ENCODE assay signal across 8 cellular contexts in the genomic region with DNA sequence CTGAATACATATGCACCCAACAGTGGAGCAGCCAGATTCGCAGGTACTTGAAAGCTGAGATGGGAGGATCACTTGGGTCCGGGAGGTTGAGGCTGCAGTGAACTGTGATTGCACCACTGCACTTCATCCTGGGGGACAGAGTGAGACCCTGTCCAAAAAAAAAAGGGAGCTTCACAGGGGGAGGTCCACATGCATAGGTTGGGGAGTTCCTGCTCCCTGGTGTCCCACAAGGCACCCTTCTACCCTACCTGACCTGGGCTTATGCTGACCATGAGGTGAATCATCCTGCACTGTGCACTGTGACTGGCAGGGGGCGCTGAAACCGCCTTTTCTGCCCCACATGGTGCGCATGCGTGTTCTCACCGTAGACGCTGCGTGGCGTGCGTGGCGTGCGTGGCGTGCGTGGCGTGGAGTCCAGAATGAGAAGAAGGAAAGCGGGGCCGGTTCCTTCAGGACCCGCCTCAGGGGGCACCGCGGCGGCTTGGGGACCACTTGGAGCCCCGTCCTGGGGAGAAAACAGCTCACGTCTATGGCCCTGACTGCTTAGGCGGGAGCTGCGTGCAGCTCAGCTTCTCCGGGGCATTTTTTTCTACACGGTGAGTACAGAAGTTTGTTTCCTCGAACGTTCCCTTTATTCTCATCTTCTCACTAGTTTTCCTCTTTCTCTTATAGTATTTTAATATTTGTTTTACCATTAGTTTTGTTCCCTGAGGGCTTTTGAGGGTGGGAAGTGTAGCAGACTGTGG.
A peak's percentile ranks its signal among the peaks of the same experiment; 100 is the strongest.
DNase-seq lines count a peak whose midpoint lies in the region; ATAC-seq and TF ChIP-seq lines count a peak whose summit lies in the region.

No MANE protein-coding gene starts in this region.

- peak overlapping the region; percentile 51 for H3K27ac ChIP-seq in KMS-11

- peak overlapping the region; percentile 97 for H3K27ac Mint-ChIP-seq in activated T-helper 2 cell treated with anti-CD3 and anti-CD28 coated beads, Interferon-gamma antibody, Interleukin-2, Interleukin-4, amounts not matched to agents 10 μg/mL and 5 μg/mL and 100 μg/mL, durations not matched to agents 14 hours and 24 hours and 36 hours
- peak overlapping the region; percentile 86 for H3K27ac Mint-ChIP-seq in nephron progenitor cell
- H3K27ac Mint-ChIP-seq in stimulated activated naive CD8-positive, alpha-beta T cell treated with anti-CD3 and anti-CD28 coated beads, Interleukin-15, Interleukin-2, amounts not matched to agents 100 ng/mL and 50 ng/mL, for 24 hours, result peak overlapping the region; percentile 97

- peaks cover 22% of the 10 kb centered on the region for H3K4me1 ChIP-seq in KMS-11 (ENCODE audit: low read depth, poor library complexity, severe bottlenecking)

- H3K27me3 ChIP-seq in KMS-11 (ENCODE audit: insufficient read depth, low read depth), result no peaks in the 10 kb centered on the region

- no peaks in the 10 kb centered on the region for H3K9me3 Mint-ChIP-seq in activated T-helper 2 cell treated with anti-CD3 and anti-CD28 coated beads, Interferon-gamma antibody, Interleukin-2, Interleukin-4, amounts not matched to agents 10 μg/mL and 5 μg/mL and 100 μg/mL, durations not matched to agents 14 hours and 24 hours and 36 hours
- no peaks in the 10 kb centered on the region for H3K9me3 Mint-ChIP-seq in nephron progenitor cell
- no peaks in the 10 kb centered on the region for H3K9me3 Mint-ChIP-seq in stimulated activated naive CD8-positive, alpha-beta T cell treated with anti-CD3 and anti-CD28 coated beads, Interleukin-15, Interleukin-2, amounts not matched to agents 100 ng/mL and 50 ng/mL, for 24 hours

- peak overlapping the region; percentile 92 for H3K4me3 Mint-ChIP-seq in activated T-helper 2 cell treated with anti-CD3 and anti-CD28 coated beads, Interferon-gamma antibody, Interleukin-2, Interleukin-4, amounts not matched to agents 10 μg/mL and 5 μg/mL and 100 μg/mL, durations not matched to agents 14 hours and 24 hours and 36 hours (ENCODE audit: low read depth)
- H3K4me3 Mint-ChIP-seq in nephron progenitor cell, result peak overlapping the region; percentile 90
- H3K4me3 Mint-ChIP-seq in stimulated activated naive CD8-positive, alpha-beta T cell treated with anti-CD3 and anti-CD28 coated beads, Interleukin-15, Interleukin-2, amounts not matched to agents 100 ng/mL and 50 ng/mL, for 24 hours, result peak overlapping the region; percentile 88

- peak; percentile 71 for ATAC-seq in GM21576 (IDR thresholded peaks at IDR 0.05; ENCODE audit: unreplicated experiment)

- H3K4me1 Mint-ChIP-seq in activated T-helper 2 cell treated with anti-CD3 and anti-CD28 coated beads, Interferon-gamma antibody, Interleukin-2, Interleukin-4, amounts not matched to agents 10 μg/mL and 5 μg/mL and 100 μg/mL, durations not matched to agents 14 hours and 24 hours and 36 hours (ENCODE audit: low read depth), result peaks cover 35% of the 10 kb centered on the region
- H3K4me1 Mint-ChIP-seq in nephron progenitor cell, result peaks cover 45% of the 10 kb centered on the region
- H3K4me1 Mint-ChIP-seq in stimulated activated naive CD8-positive, alpha-beta T cell treated with anti-CD3 and anti-CD28 coated beads, Interleukin-15, Interleukin-2, amounts not matched to agents 100 ng/mL and 50 ng/mL, for 24 hours (ENCODE audit: low read depth), result peaks cover 49% of the 10 kb centered on the region

- peaks cover 31% of the 10 kb centered on the region for H3K36me3 Mint-ChIP-seq in activated T-helper 2 cell treated with anti-CD3 and anti-CD28 coated beads, Interferon-gamma antibody, Interleukin-2, Interleukin-4, amounts not matched to agents 10 μg/mL and 5 μg/mL and 100 μg/mL, durations not matched to agents 14 hours and 24 hours and 36 hours (ENCODE audit: low read depth)
- no peaks in the 10 kb centered on the region for H3K36me3 Mint-ChIP-seq in nephron progenitor cell (ENCODE audit: low read depth)
- peaks cover 26% of the 10 kb centered on the region for H3K36me3 Mint-ChIP-seq in stimulated activated naive CD8-positive, alpha-beta T cell treated with anti-CD3 and anti-CD28 coated beads, Interleukin-15, Interleukin-2, amounts not matched to agents 100 ng/mL and 50 ng/mL, for 24 hours (ENCODE audit: low read depth)

- peaks cover 10% of the 10 kb centered on the region; the same call in 1 of the 2 replicates for H4K20me1 ChIP-seq in KMS-11 (ENCODE audit: insufficient read depth)

- H3K4me2 ChIP-seq in KMS-11, result peak overlapping the region; percentile 82

- intact Hi-C loops in activated T-helper 2 cell treated with anti-CD3 and anti-CD28 coated beads, Interferon-gamma antibody, Interleukin-2, Interleukin-4, amounts not matched to agents 10 μg/mL and 5 μg/mL and 100 μg/mL, durations not matched to agents 14 hours and 24 hours and 36 hours (cut with micrococcal nuclease), result loop anchor here (2.0 to 5.0 kb wide), 3 partner anchors 46 to 324 kb away; no protein-coding TSS in a partner anchor

- no peaks in the 10 kb centered on the region for H3K27me3 Mint-ChIP-seq in activated T-helper 2 cell treated with anti-CD3 and anti-CD28 coated beads, Interferon-gamma antibody, Interleukin-2, Interleukin-4, amounts not matched to agents 10 μg/mL and 5 μg/mL and 100 μg/mL, durations not matched to agents 14 hours and 24 hours and 36 hours (ENCODE audit: low read depth)
- no peaks in the 10 kb centered on the region for H3K27me3 Mint-ChIP-seq in nephron progenitor cell (ENCODE audit: low read depth, poor library complexity)
- H3K27me3 Mint-ChIP-seq in stimulated activated naive CD8-positive, alpha-beta T cell treated with anti-CD3 and anti-CD28 coated beads, Interleukin-15, Interleukin-2, amounts not matched to agents 100 ng/mL and 50 ng/mL, for 24 hours, result no peaks in the 10 kb centered on the region

- H2AFZ ChIP-seq in KMS-11 (ENCODE audit: low read depth), result peak overlapping the region; percentile 86

- H3K9ac ChIP-seq in KMS-11, result peak overlapping the region; percentile 72

- peaks cover 50% of the 10 kb centered on the region for H3K79me2 ChIP-seq in KMS-11 (ENCODE audit: insufficient read depth, low read depth)

- TF ChIP-seq CTCF in KMS-11 (conservative IDR thresholded peaks at IDR 0.05; ENCODE audit: low read depth, low read length) (peak; percentile 85), fibroblast of the aortic adventitia (IDR thresholded peaks at IDR 0.05; ENCODE audit: insufficient read depth, low read length) (peak; percentile 97), nephron progenitor cell (IDR thresholded peaks at IDR 0.05) (peak; percentile 85)

- H3K4me3 ChIP-seq in KMS-11 (IDR thresholded peaks at IDR 0.05; ENCODE audit: insufficient read depth, low read depth, low read length) (no peak overlapping the region), fibroblast of the aortic adventitia (ENCODE audit: low read depth, low read length) (peak overlapping the region; percentile 91)

- no peaks in the 10 kb centered on the region for H3K36me3 ChIP-seq in KMS-11 (ENCODE audit: insufficient read depth)

- DNase-seq in DMS53 treated with DMSO at 0.1 percent for 48 hours (lab: John Stamatoyannopoulos, UW; ENCODE audit: unreplicated experiment), result peak; percentile 6
- peak; percentile 77 for DNase-seq in RPMI7951 (ENCODE audit: low read depth)
- peak; percentile 83 for DNase-seq in activated T-helper 2 cell treated with anti-CD3 and anti-CD28 coated beads, Interferon-gamma antibody, Interleukin-2, Interleukin-4, amounts not matched to agents 10 μg/mL and 5 μg/mL and 100 μg/mL, durations not matched to agents 14 hours and 24 hours and 36 hours (ENCODE audit: low spot score)
- DNase-seq in fibroblast of the aortic adventitia (ENCODE audit: low read depth), result peak; percentile 79
- DNase-seq in nephron progenitor cell, result peak; percentile 87

Comparison
In these comparisons a context has a peak if more than half of its experiments do, and no peak if none do; other contexts are left out.
1. DNase-seq: peak in every context shown above with its lines; median percentile 87 in nephron progenitor cell; 83 in activated T-helper 2 cell treated with anti-CD3 and anti-CD28 coated beads, Interferon-gamma antibody, Interleukin-2, Interleukin-4, amounts not matched to agents 10 μg/mL and 5 μg/mL and 100 μg/mL, durations not matched to agents 14 hours and 24 hours and 36 hours; 79 in fibroblast of the aortic adventitia; 77 in RPMI7951; 6 in DMS53 treated with DMSO at 0.1 percent for 48 hours.